20 cellular contexts compared by ENCODE assay signal in the genomic region with DNA sequence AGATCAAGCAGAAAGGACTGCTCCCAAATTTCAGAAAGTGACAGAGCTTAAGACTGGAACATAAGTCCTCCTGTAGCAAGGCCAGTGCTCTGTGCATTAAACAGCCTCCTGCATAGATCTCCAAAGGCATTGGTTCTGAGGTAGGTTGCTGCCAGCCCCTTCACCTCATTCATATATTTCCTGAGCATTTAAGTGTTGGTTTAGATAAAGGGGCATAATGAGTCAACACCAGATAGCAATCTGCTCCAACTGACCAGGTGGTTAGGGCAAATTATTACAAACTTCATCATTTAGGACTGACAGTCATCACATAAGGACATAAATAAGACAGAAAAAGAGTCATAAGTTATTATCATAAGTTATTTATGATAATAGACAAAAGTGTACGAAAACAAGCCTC. TPM values are rescaled to one million over a fixed set of nuclear protein-coding genes. Genes with fewer than 3 reads are reported as not detected.
DNase-seq lines count a peak whose midpoint lies in the region; ATAC-seq and TF ChIP-seq lines count a peak whose summit lies in the region.
"Had no signal": no experiment of that assay in that cellular context is flagged by ENCODE, and none has a peak within 500 bp of the region (broad histone marks: within the 10 kb centered on the region; RNA-seq: fewer than 3 reads in every experiment).

No MANE protein-coding gene starts in this region.

- no peaks in the 10 kb centered on the region for H3K9me3 ChIP-seq in vagina
- H3K9me3 ChIP-seq: left ventricle myocardium inferior, ovary had no signal

- H3K9me3 Mint-ChIP-seq in activated T-helper 2 cell treated with anti-CD3 and anti-CD28 coated beads, Interferon-gamma antibody, Interleukin-2, Interleukin-4, amounts not matched to agents 10 μg/mL and 5 μg/mL and 100 μg/mL, durations not matched to agents 14 hours and 24 hours and 36 hours = no peaks in the 10 kb centered on the region
- H3K9me3 Mint-ChIP-seq: H9 had no signal

- H3K27ac ChIP-seq in foreskin keratinocyte (peak overlapping the region; percentile 98), vagina (peak overlapping the region; percentile 6)
- H3K27ac ChIP-seq: left ventricle myocardium inferior, ovary, SK-N-MC had no signal

- no peak for ATAC-seq in foreskin keratinocyte
- ATAC-seq in GM21723 (IDR thresholded peaks at IDR 0.05; ENCODE audit: unreplicated experiment) = no peak
- ATAC-seq: activated CD4-positive, CD25-positive, alpha-beta regulatory T cell treated with anti-CD3 and anti-CD28 coated beads, Interleukin-2, amount 50 U/mL, for 24 hours had no signal

- no peaks in the 10 kb centered on the region for H3K36me3 ChIP-seq in vagina
- H3K36me3 ChIP-seq: left ventricle myocardium inferior, ovary had no signal

- H3K36me3 Mint-ChIP-seq in activated T-helper 2 cell treated with anti-CD3 and anti-CD28 coated beads, Interferon-gamma antibody, Interleukin-2, Interleukin-4, amounts not matched to agents 10 μg/mL and 5 μg/mL and 100 μg/mL, durations not matched to agents 14 hours and 24 hours and 36 hours (ENCODE audit: low read depth) = no peaks in the 10 kb centered on the region

- peaks cover 47% of the 10 kb centered on the region for H3K4me1 ChIP-seq in foreskin keratinocyte
- H3K4me1 ChIP-seq in vagina = peaks cover 54% of the 10 kb centered on the region

- no peak overlapping the region for H3K27ac Mint-ChIP-seq in activated T-helper 2 cell treated with anti-CD3 and anti-CD28 coated beads, Interferon-gamma antibody, Interleukin-2, Interleukin-4, amounts not matched to agents 10 μg/mL and 5 μg/mL and 100 μg/mL, durations not matched to agents 14 hours and 24 hours and 36 hours
- H3K27ac Mint-ChIP-seq: H9 had no signal

- DNase-seq in NCI-H1105 treated with DMSO at 0.1 percent for 48 hours (lab: John Stamatoyannopoulos, UW) (peak; percentile 22), NCI-H1105 (lab: John Stamatoyannopoulos, UW) (no peak), RPMI7951 (ENCODE audit: low read depth) (peak; percentile 37), foreskin keratinocyte (no peak), vagina (ENCODE audit: extremely low spot score in 2 of 2) (no peak), COLO829 (ENCODE audit: low spot score) (no peak)
- DNase-seq in activated T-helper 2 cell treated with anti-CD3 and anti-CD28 coated beads, Interferon-gamma antibody, Interleukin-2, Interleukin-4, amounts not matched to agents 10 μg/mL and 5 μg/mL and 100 μg/mL, durations not matched to agents 14 hours and 24 hours and 36 hours (ENCODE audit: low spot score) = no peak
- DNase-seq: 8988T, activated gamma-delta T cell, amniotic stem cell, H9, left ventricle myocardium inferior, NCI-H1436 treated with DMSO at 0.1 percent for 48 hours, NCI-H226, ovary, T1000 had no signal

- intact Hi-C loops in vagina (cut with DNase I) = no loop called here
- intact Hi-C loops in activated T-helper 2 cell treated with anti-CD3 and anti-CD28 coated beads, Interferon-gamma antibody, Interleukin-2, Interleukin-4, amounts not matched to agents 10 μg/mL and 5 μg/mL and 100 μg/mL, durations not matched to agents 14 hours and 24 hours and 36 hours (cut with micrococcal nuclease) = loop anchor here (10.0 kb wide), 1 partner anchor 255 kb away; no protein-coding TSS in a partner anchor

- H3K27me3 ChIP-seq in foreskin keratinocyte (no peaks in the 10 kb centered on the region), vagina (no peaks in the 10 kb centered on the region)
- H3K27me3 ChIP-seq: ovary had no signal

- H3K4me1 Mint-ChIP-seq in activated T-helper 2 cell treated with anti-CD3 and anti-CD28 coated beads, Interferon-gamma antibody, Interleukin-2, Interleukin-4, amounts not matched to agents 10 μg/mL and 5 μg/mL and 100 μg/mL, durations not matched to agents 14 hours and 24 hours and 36 hours (ENCODE audit: low read depth) = peaks cover 3% of the 10 kb centered on the region

- no peak overlapping the region for H3K4me3 ChIP-seq in vagina
- H3K4me3 ChIP-seq: left ventricle myocardium inferior, ovary, SK-N-MC, skin epidermis had no signal

- peaks cover 7% of the 10 kb centered on the region for H3K27me3 Mint-ChIP-seq in activated T-helper 2 cell treated with anti-CD3 and anti-CD28 coated beads, Interferon-gamma antibody, Interleukin-2, Interleukin-4, amounts not matched to agents 10 μg/mL and 5 μg/mL and 100 μg/mL, durations not matched to agents 14 hours and 24 hours and 36 hours (ENCODE audit: low read depth)

- no peak overlapping the region for H3K4me3 Mint-ChIP-seq in activated T-helper 2 cell treated with anti-CD3 and anti-CD28 coated beads, Interferon-gamma antibody, Interleukin-2, Interleukin-4, amounts not matched to agents 10 μg/mL and 5 μg/mL and 100 μg/mL, durations not matched to agents 14 hours and 24 hours and 36 hours (ENCODE audit: low read depth)
- H3K4me3 Mint-ChIP-seq: H9 had no signal

- TF ChIP-seq POLR2A in vagina (IDR thresholded peaks at IDR 0.05) = no peak

- no peak for TF ChIP-seq CTCF in foreskin keratinocyte (conservative IDR thresholded peaks at IDR 0.05)
- TF ChIP-seq CTCF in vagina (IDR thresholded peaks at IDR 0.05) = no peak

RNA-seq across cellular contexts. Expression of gene PTPRK, which starts 10.7 kb away (rescaled TPM):
- 56.7 and 69.4 TPM in 2 replicates for total RNA-seq in RPMI7951 (2014; rRNA removed; shearing (Covaris generic))
- 89.8 and 177 TPM in 2 replicates for total RNA-seq in foreskin keratinocyte
- polyA plus RNA-seq in foreskin keratinocyte = 19.4 and 31.1 TPM in 2 replicates
- 82.5 TPM for total RNA-seq in vagina
- 4.2 and 6.1 TPM in 2 replicates for total RNA-seq in activated T-helper 2 cell treated with anti-CD3 and anti-CD28 coated beads, Interferon-gamma antibody, Interleukin-2, Interleukin-4, amounts not matched to agents 10 μg/mL and 5 μg/mL and 100 μg/mL, durations not matched to agents 14 hours and 24 hours and 36 hours

Comparison
In these comparisons a context has a peak if more than half of its experiments do, and no peak if none do; other contexts are left out.
1. DNase-seq: peak in NCI-H1105 treated with DMSO at 0.1 percent for 48 hours (single experiment) and RPMI7951 (single experiment); none in NCI-H1105 (single experiment), foreskin keratinocyte (0 of 2), vagina (0 of 2), activated T-helper 2 cell treated with anti-CD3 and anti-CD28 coated beads, Interferon-gamma antibody, Interleukin-2, Interleukin-4, amounts not matched to agents 10 μg/mL and 5 μg/mL and 100 μg/mL, durations not matched to agents 14 hours and 24 hours and 36 hours (single experiment) and COLO829 (single experiment).